In the genomic region with DNA sequence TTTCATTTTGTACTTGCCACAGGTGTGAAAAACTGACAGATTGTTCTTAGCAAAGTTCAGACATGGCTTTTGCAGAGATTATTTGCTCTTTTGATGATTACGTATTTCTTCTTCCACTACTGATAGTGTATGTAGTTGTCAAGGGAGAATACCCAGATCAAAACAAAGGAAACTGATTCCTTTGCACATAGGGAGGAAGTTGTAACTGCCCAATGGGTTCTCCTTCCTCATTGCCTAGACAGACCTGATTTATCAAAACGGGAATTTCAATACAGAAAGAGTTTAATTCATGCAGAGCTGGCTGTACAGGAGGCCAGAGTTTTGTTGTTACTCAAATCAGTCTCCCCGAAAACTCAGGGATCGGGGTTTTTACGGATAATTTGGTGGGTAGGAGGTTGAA, we compare ENCODE assay signal across 3 cellular contexts.
TF ChIP-seq lines count a peak whose summit lies in the region.

No MANE protein-coding gene starts in this region.

TF ChIP-seq in SK-N-SH, 30 proteins besides CTCF, POLR2A, EP300 and RAD21 (continues in another document):
- TF ChIP-seq, protein P1, sequence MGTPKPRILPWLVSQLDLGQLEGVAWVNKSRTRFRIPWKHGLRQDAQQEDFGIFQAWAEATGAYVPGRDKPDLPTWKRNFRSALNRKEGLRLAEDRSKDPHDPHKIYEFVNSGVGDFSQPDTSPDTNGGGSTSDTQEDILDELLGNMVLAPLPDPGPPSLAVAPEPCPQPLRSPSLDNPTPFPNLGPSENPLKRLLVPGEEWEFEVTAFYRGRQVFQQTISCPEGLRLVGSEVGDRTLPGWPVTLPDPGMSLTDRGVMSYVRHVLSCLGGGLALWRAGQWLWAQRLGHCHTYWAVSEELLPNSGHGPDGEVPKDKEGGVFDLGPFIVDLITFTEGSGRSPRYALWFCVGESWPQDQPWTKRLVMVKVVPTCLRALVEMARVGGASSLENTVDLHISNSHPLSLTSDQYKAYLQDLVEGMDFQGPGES (IDR thresholded peaks at IDR 0.05; ENCODE audit: low read depth, low read length) = no peak
- TF ChIP-seq RFX5 (IDR thresholded peaks at IDR 0.05; ENCODE audit: low read length) = no peak
- TF ChIP-seq, protein P2, sequence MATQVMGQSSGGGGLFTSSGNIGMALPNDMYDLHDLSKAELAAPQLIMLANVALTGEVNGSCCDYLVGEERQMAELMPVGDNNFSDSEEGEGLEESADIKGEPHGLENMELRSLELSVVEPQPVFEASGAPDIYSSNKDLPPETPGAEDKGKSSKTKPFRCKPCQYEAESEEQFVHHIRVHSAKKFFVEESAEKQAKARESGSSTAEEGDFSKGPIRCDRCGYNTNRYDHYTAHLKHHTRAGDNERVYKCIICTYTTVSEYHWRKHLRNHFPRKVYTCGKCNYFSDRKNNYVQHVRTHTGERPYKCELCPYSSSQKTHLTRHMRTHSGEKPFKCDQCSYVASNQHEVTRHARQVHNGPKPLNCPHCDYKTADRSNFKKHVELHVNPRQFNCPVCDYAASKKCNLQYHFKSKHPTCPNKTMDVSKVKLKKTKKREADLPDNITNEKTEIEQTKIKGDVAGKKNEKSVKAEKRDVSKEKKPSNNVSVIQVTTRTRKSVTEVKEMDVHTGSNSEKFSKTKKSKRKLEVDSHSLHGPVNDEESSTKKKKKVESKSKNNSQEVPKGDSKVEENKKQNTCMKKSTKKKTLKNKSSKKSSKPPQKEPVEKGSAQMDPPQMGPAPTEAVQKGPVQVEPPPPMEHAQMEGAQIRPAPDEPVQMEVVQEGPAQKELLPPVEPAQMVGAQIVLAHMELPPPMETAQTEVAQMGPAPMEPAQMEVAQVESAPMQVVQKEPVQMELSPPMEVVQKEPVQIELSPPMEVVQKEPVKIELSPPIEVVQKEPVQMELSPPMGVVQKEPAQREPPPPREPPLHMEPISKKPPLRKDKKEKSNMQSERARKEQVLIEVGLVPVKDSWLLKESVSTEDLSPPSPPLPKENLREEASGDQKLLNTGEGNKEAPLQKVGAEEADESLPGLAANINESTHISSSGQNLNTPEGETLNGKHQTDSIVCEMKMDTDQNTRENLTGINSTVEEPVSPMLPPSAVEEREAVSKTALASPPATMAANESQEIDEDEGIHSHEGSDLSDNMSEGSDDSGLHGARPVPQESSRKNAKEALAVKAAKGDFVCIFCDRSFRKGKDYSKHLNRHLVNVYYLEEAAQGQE (IDR thresholded peaks at IDR 0.05; ENCODE audit: low read depth, low read length) = no peak
- no peak for TF ChIP-seq POLR2AphosphoS5 (IDR thresholded peaks at IDR 0.05; ENCODE audit: low read depth, low read length)
- TF ChIP-seq FOXM1 (IDR thresholded peaks at IDR 0.05; ENCODE audit: low read depth) = no peak
- no peak for TF ChIP-seq JUND (IDR thresholded peaks at IDR 0.05)
- TF ChIP-seq, protein P3, sequence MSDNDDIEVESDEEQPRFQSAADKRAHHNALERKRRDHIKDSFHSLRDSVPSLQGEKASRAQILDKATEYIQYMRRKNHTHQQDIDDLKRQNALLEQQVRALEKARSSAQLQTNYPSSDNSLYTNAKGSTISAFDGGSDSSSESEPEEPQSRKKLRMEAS (IDR thresholded peaks at IDR 0.05; ENCODE audit: low read depth) = no peak
- TF ChIP-seq NFIC (IDR thresholded peaks at IDR 0.05; ENCODE audit: borderline replicate concordance) = no peak
- TF ChIP-seq GATA2 (CRISPR knock-in tag; IDR thresholded peaks at IDR 0.05) = no peak
- TF ChIP-seq, protein P4, sequence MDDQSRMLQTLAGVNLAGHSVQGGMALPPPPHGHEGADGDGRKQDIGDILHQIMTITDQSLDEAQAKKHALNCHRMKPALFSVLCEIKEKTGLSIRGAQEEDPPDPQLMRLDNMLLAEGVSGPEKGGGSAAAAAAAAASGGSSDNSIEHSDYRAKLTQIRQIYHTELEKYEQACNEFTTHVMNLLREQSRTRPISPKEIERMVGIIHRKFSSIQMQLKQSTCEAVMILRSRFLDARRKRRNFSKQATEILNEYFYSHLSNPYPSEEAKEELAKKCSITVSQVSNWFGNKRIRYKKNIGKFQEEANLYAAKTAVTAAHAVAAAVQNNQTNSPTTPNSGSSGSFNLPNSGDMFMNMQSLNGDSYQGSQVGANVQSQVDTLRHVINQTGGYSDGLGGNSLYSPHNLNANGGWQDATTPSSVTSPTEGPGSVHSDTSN (IDR thresholded peaks at IDR 0.05) = no peak

TF ChIP-seq in SK-N-SH treated with all-trans-retinoic acid at 6 μM for 48 hours, 23 proteins besides CTCF, POLR2A, EP300 and RAD21 (continues in another document):
- TF ChIP-seq TOX (CRISPR knock-in tag; IDR thresholded peaks at IDR 0.05; ENCODE audit: borderline replicate concordance) = no peak
- no peak for TF ChIP-seq CSDC2 (CRISPR knock-in tag; IDR thresholded peaks at IDR 0.05)
- no peak for TF ChIP-seq ZNF565 (CRISPR knock-in tag; conservative IDR thresholded peaks at IDR 0.05; ENCODE audit: low read depth)
- TF ChIP-seq CSRNP3 (CRISPR knock-in tag; IDR thresholded peaks at IDR 0.05) = no peak
- TF ChIP-seq GLIS3 (CRISPR knock-in tag; IDR thresholded peaks at IDR 0.05) = no peak
- no peak for TF ChIP-seq PATZ1 (CRISPR knock-in tag; IDR thresholded peaks at IDR 0.05; ENCODE audit: borderline replicate concordance)
- no peak for TF ChIP-seq CREB5 (CRISPR knock-in tag; IDR thresholded peaks at IDR 0.05; ENCODE audit: low read depth)
- TF ChIP-seq RARB (CRISPR knock-in tag; IDR thresholded peaks at IDR 0.05) = no peak
- TF ChIP-seq OSR1 (CRISPR knock-in tag; IDR thresholded peaks at IDR 0.05) = no peak
- TF ChIP-seq ESRRG (CRISPR knock-in tag; IDR thresholded peaks at IDR 0.05) = no peak
- no peak for TF ChIP-seq ZFP3 (CRISPR knock-in tag; IDR thresholded peaks at IDR 0.05)
- no peak for TF ChIP-seq ZFP30 (CRISPR knock-in tag; IDR thresholded peaks at IDR 0.05)
- no peak for TF ChIP-seq ISL1 (CRISPR knock-in tag; IDR thresholded peaks at IDR 0.05)
- no peak for TF ChIP-seq ZNF70 (CRISPR knock-in tag; IDR thresholded peaks at IDR 0.05)
- no peak for TF ChIP-seq ZC3H10 (CRISPR knock-in tag; IDR thresholded peaks at IDR 0.05)
- TF ChIP-seq SNAI2 (CRISPR knock-in tag; IDR thresholded peaks at IDR 0.05) = no peak

TF ChIP-seq in K562, 482 proteins besides CTCF, POLR2A, EP300 and RAD21:
- TF ChIP-seq EWSR1 (IDR thresholded peaks at IDR 0.05; ENCODE audit: borderline replicate concordance, low read depth, partially characterized antibody) = peak; percentile 9
- no peak for TF ChIP-seq NFIC (IDR thresholded peaks at IDR 0.05)
TF ChIP-seq in K562: peak in this region for 1.
